Comparison of ENCODE assay signal across 6 cellular contexts in genomic region chr11:66023186-66023440, GRCh38. TPM values are rescaled to one million over a fixed set of nuclear protein-coding genes. Genes with fewer than 3 reads are reported as not detected.
"Had no signal": no experiment of that assay in that cellular context is flagged by ENCODE, and none has a peak within 500 bp of the region (broad histone marks: within the 10 kb centered on the region; RNA-seq: fewer than 3 reads in every experiment).

No MANE protein-coding gene starts in this region.

RNA-seq across cellular contexts. Expression of gene CATSPER1, which starts 3.2 kb away (rescaled TPM):
- total RNA-seq: NCI-H460, Right ventricle myocardium superior had no signal

RNA-seq across cellular contexts. Expression of gene CST6, which starts 11.3 kb away (rescaled TPM):
- total RNA-seq: LHCN-M2, NCI-H460, Right ventricle myocardium superior, SJSA1 had no signal

RNA-seq across cellular contexts. Expression of gene GAL3ST3, which starts 25.8 kb away (rescaled TPM):
- total RNA-seq: HT-29, IMR-90, LHCN-M2, NCI-H460, SJSA1 had no signal
